32 cellular contexts compared by ENCODE assay signal in genomic region chr7:31062746-31063435, GRCh38. TPM values are rescaled to one million over a fixed set of nuclear protein-coding genes. Genes with fewer than 3 reads are reported as not detected.
"Had no signal": no experiment of that assay in that cellular context is flagged by ENCODE, and none has a peak within 500 bp of the region (broad histone marks: within the 10 kb centered on the region; RNA-seq: fewer than 3 reads in every experiment).

No MANE protein-coding gene starts in this region.

- H3K9me3 ChIP-seq: gastroesophageal sphincter, heart right ventricle had no signal

- ATAC-seq: activated CD4-positive, CD25-positive, alpha-beta regulatory T cell treated with anti-CD3 and anti-CD28 coated beads, Interleukin-2, amount 50 U/mL, for 24 hours; activated CD8-positive, alpha-beta T cell treated with anti-CD3 and anti-CD28 coated beads for 36 hours; activated T-cell treated with anti-CD3 and anti-CD28 coated beads, Interleukin-2, amount 50 U/mL, for 4 hours; activated T-helper 17 cell treated with anti-CD3 and anti-CD28 coated beads, Interleukin-2, amount 50 U/mL, for 72 hours; esophagus mucosa; gastroesophageal sphincter; heart right ventricle; T-helper 17 cell had no signal

- H3K4me3 ChIP-seq: coronary artery, dorsolateral prefrontal cortex, gastroesophageal sphincter, heart right ventricle had no signal

- H3K27ac ChIP-seq: brain microvascular endothelial cell, coronary artery, gastroesophageal sphincter, heart right ventricle, WERI-Rb-1 had no signal

- FAIRE-seq: astrocyte, bronchial epithelial cell had no signal

- H3K36me3 ChIP-seq: brain microvascular endothelial cell, gastroesophageal sphincter, heart right ventricle, WERI-Rb-1 had no signal

- H3K4me1 ChIP-seq: gastroesophageal sphincter had no signal

- DNase-seq: activated B cell treated with CpG ODN at 0.5 μM for 24 hours; activated CD4-positive, alpha-beta T cell treated with anti-CD3 and anti-CD28 coated beads for 48 hours; activated CD4-positive, alpha-beta T cell treated with anti-CD3 and anti-CD28 coated beads, Interleukin-2, amount 50 U/mL, for 1 hour; activated CD4-positive, alpha-beta T cell treated with anti-CD3 and anti-CD28 coated beads, Interleukin-2, amount 50 U/mL, for 48 hours; activated CD8-positive, alpha-beta memory T cell treated with anti-CD3 and anti-CD28 coated beads for 24 hours; activated CD8-positive, alpha-beta T cell treated with anti-CD3 and anti-CD28 coated beads for 36 hours; activated effector memory CD4-positive, alpha-beta T cell treated with Interleukin-2 at 50 U/mL for 16 hours; activated gamma-delta T cell treated with Interleukin-2 at 50 U/mL for 16 hours; activated naive CD4-positive, alpha-beta T cell treated with anti-CD3 and anti-CD28 coated beads, Interleukin-2, amount 50 U/mL, for 16 hours; activated naive CD4-positive, alpha-beta T cell treated with Interleukin-2 at 50 U/mL for 16 hours; activated T-cell treated with anti-CD3 and anti-CD28 coated beads, Interleukin-2, amount 50 U/mL, for 4 hours; amniotic stem cell; anterior cingulate cortex; brain microvascular endothelial cell; effector memory CD4-positive, alpha-beta T cell; endodermal cell; foreskin melanocyte; heart right ventricle; T-helper 1 cell; T-helper 17 cell; T1000; WERI-Rb-1 had no signal

- H3K27me3 ChIP-seq: brain microvascular endothelial cell, dorsolateral prefrontal cortex had no signal

RNA-seq across cellular contexts. Expression of gene ADCYAP1R1, which starts 10.8 kb away (rescaled TPM):
- total RNA-seq: activated B cell treated with CpG ODN at 0.5 μM for 24 hours; activated CD8-positive, alpha-beta T cell treated with anti-CD3 and anti-CD28 coated beads for 36 hours; activated T-cell treated with anti-CD3 and anti-CD28 coated beads, Interleukin-2, amount 50 U/mL, for 4 hours; activated T-helper 17 cell treated with anti-CD3 and anti-CD28 coated beads, Interleukin-2, amount 50 U/mL, for 72 hours; bronchial epithelial cell; epithelial cell of proximal tubule; glomerular endothelial cell; T-helper 17 cell had no signal
